Comparison of ENCODE assay signal across 10 cellular contexts in genomic region chr13:44974056-44974798, GRCh38. TPM values are rescaled to one million over a fixed set of nuclear protein-coding genes. Genes with fewer than 3 reads are reported as not detected.
DNase-seq lines count a peak whose midpoint lies in the region; ATAC-seq and TF ChIP-seq lines count a peak whose summit lies in the region.
"Had no signal": no experiment of that assay in that cellular context is flagged by ENCODE, and none has a peak within 500 bp of the region (broad histone marks: within the 10 kb centered on the region; RNA-seq: fewer than 3 reads in every experiment).

No MANE protein-coding gene starts in this region.

- no peaks in the 10 kb centered on the region for H3K27me3 ChIP-seq in BE2C

- H3K9me3 ChIP-seq in BE2C: no peaks in the 10 kb centered on the region

- H3K36me3 ChIP-seq in BE2C: peaks cover 35% of the 10 kb centered on the region

- peak; percentile 63 for DNase-seq in AG10803 (ENCODE audit: low read depth)
- peak; percentile 72 for DNase-seq in HT1080 (ENCODE audit: low read depth)
- peak; percentile 45 for DNase-seq in fibroblast of gingiva (ENCODE audit: low read depth)
- DNase-seq in activated effector memory CD4-positive, alpha-beta T cell treated with anti-CD3 and anti-CD28 coated beads, Interleukin-2, amount 50 U/mL, for 16 hours: no peak
- DNase-seq in BE2C: no peak
- DNase-seq: activated naive CD4-positive, alpha-beta T cell treated with anti-CD3 and anti-CD28 coated beads for 36 hours; CD4-positive, alpha-beta memory T cell had no signal

- H3K4me3 ChIP-seq in AG10803 (ENCODE audit: low read length) (no peak overlapping the region), BE2C (ENCODE audit: low read depth, low read length) (no peak overlapping the region)

- no peaks in the 10 kb centered on the region for H3K4me1 ChIP-seq in BE2C

- ATAC-seq in GM19395 (IDR thresholded peaks at IDR 0.05; ENCODE audit: unreplicated experiment): peak; percentile 73
- no peak for ATAC-seq in GM19397 (IDR thresholded peaks at IDR 0.05; ENCODE audit: unreplicated experiment)
- ATAC-seq in HG03565 (IDR thresholded peaks at IDR 0.05; ENCODE audit: unreplicated experiment): no peak

- TF ChIP-seq CTCF in AG10803 (conservative IDR thresholded peaks at IDR 0.05; ENCODE audit: low read length) (no peak), BE2C (IDR thresholded peaks at IDR 0.05; ENCODE audit: low read depth, low read length) (no peak)

RNA-seq across cellular contexts. Expression of gene NUFIP1, which starts 15.0 kb away (rescaled TPM):
- 6.0 and 8.7 TPM in 2 replicates for total RNA-seq in HT1080 (2014; rRNA removed; shearing (Covaris generic))
- 6.4 and 8.7 TPM in 2 replicates for polyA plus RNA-seq in HT1080 (2015; cell fraction: cytosol; rRNA removed)
- polyA plus RNA-seq in HT1080 (2015; cell fraction: nucleus; rRNA removed): 9.0 and 9.5 TPM in 2 replicates
- 10.1 TPM for polyA plus RNA-seq in BE2C (2012; ENCODE audit: insufficient read depth, insufficient read length, low read depth)

RNA-seq across cellular contexts. Expression of gene GPALPP1, which starts 15.1 kb away (rescaled TPM):
- total RNA-seq in HT1080 (2014; rRNA removed; shearing (Covaris generic)): 26.9 and 34.8 TPM in 2 replicates
- 14.2 and 19.9 TPM in 2 replicates for polyA plus RNA-seq in HT1080 (2015; cell fraction: cytosol; rRNA removed)
- polyA plus RNA-seq in HT1080 (2015; cell fraction: nucleus; rRNA removed): 38.0 and 38.8 TPM in 2 replicates
- 16.7 TPM for polyA plus RNA-seq in BE2C (2012; ENCODE audit: insufficient read depth, insufficient read length, low read depth)

Comparison
In these comparisons a context has a peak if more than half of its experiments do, and no peak if none do; other contexts are left out.
1. DNase-seq: peak in AG10803 (single experiment), HT1080 (single experiment) and fibroblast of gingiva (single experiment); none in activated effector memory CD4-positive, alpha-beta T cell treated with anti-CD3 and anti-CD28 coated beads, Interleukin-2, amount 50 U/mL, for 16 hours (single experiment) and BE2C (single experiment).